ENCODE assay signal across 12 cellular contexts in genomic region chr12:118853634-118854033, GRCh38.
DNase-seq lines count a peak whose midpoint lies in the region; TF ChIP-seq lines count a peak whose summit lies in the region.
"Had no signal": no experiment of that assay in that cellular context is flagged by ENCODE, and none has a peak within 500 bp of the region (broad histone marks: within the 10 kb centered on the region; RNA-seq: fewer than 3 reads in every experiment).

No MANE protein-coding gene starts in this region.

- no peak overlapping the region for H2BK15ac ChIP-seq in mesenchymal stem cell (ENCODE audit: low read depth, poor library complexity, severe bottlenecking)
- no peak overlapping the region for H2BK15ac ChIP-seq in neuronal stem cell (ENCODE audit: low read length)

- H3K27ac Mint-ChIP-seq in HFFc6 = no peak overlapping the region
- H3K27ac Mint-ChIP-seq in nephron progenitor cell = no peak overlapping the region
- H3K27ac Mint-ChIP-seq: activated T-cell treated with anti-CD3 and anti-CD28 coated beads, Interleukin-2, amount 50 U/mL, for 72 hours had no signal

- no peak overlapping the region for H2BK120ac ChIP-seq in mesenchymal stem cell (ENCODE audit: low read depth, low read length)
- H2BK120ac ChIP-seq in neuronal stem cell (ENCODE audit: low read depth, low read length) = no peak overlapping the region

- H4K8ac ChIP-seq in mesenchymal stem cell (ENCODE audit: low read length) (no peak overlapping the region), neuronal stem cell (ENCODE audit: low read depth, low read length) (no peak overlapping the region)

- H3K18ac ChIP-seq in mesenchymal stem cell (ENCODE audit: low read depth in 1 of 2, low read length in 2 of 2) (no peak overlapping the region), neuronal stem cell (ENCODE audit: low read length) (no peak overlapping the region)

- H3K23ac ChIP-seq in mesenchymal stem cell (ENCODE audit: low read length in 2 of 2) (no peak overlapping the region), neuronal stem cell (ENCODE audit: low read depth, low read length, poor library complexity) (no peak overlapping the region)

- no peak overlapping the region for H3K27ac ChIP-seq in mesenchymal stem cell (ENCODE audit: low read length, poor library complexity, severe bottlenecking)
- H3K27ac ChIP-seq in neuronal stem cell (replicated peaks; ENCODE audit: low read length) = no peak overlapping the region

- H3K14ac ChIP-seq in mesenchymal stem cell (ENCODE audit: low read length in 2 of 2) (no peak overlapping the region), neuronal stem cell (ENCODE audit: low read length) (no peak overlapping the region)

- no peak overlapping the region for H3K4me3 Mint-ChIP-seq in HFFc6
- no peak overlapping the region for H3K4me3 Mint-ChIP-seq in nephron progenitor cell
- H3K4me3 Mint-ChIP-seq: activated T-cell treated with anti-CD3 and anti-CD28 coated beads, Interleukin-2, amount 50 U/mL, for 72 hours had no signal

- no peak overlapping the region for H3K4ac ChIP-seq in mesenchymal stem cell (ENCODE audit: low read depth in 1 of 2, low read length in 2 of 2)
- H3K4ac ChIP-seq in neuronal stem cell (ENCODE audit: low read length) = no peak overlapping the region

- no peak overlapping the region for H2AK5ac ChIP-seq in mesenchymal stem cell (ENCODE audit: low read length, severe bottlenecking)
- no peak overlapping the region for H2AK5ac ChIP-seq in neuronal stem cell (ENCODE audit: low read depth, low read length)

- H4K91ac ChIP-seq in mesenchymal stem cell (ENCODE audit: low read length) = no peak overlapping the region
- no peak overlapping the region for H4K91ac ChIP-seq in neuronal stem cell (ENCODE audit: low read depth, low read length, poor library complexity)

- H2BK12ac ChIP-seq in mesenchymal stem cell (ENCODE audit: low read length in 2 of 2) = no peak overlapping the region
- H2BK12ac ChIP-seq in neuronal stem cell (ENCODE audit: low read length) = no peak overlapping the region

- H3K4me1 ChIP-seq in mesenchymal stem cell (ENCODE audit: control insufficient read depth, insufficient read depth, low read depth, low read length) = no peaks in the 10 kb centered on the region
- H3K4me1 ChIP-seq in neuronal stem cell (ENCODE audit: control insufficient read depth in 2 of 2, insufficient read depth in 1 of 2, low read depth in 1 of 2, low read length in 2 of 2) = peaks cover 0 to 3% of the 10 kb centered on the region in 2 donors

- H3K9ac ChIP-seq in mesenchymal stem cell (ENCODE audit: low read length) = no peak overlapping the region
- no peak overlapping the region for H3K9ac ChIP-seq in neuronal stem cell (ENCODE audit: low read depth, low read length, poor library complexity)

- H3K79me1 ChIP-seq in mesenchymal stem cell (replicated peaks; ENCODE audit: low read length, poor library complexity, severe bottlenecking) = no peaks in the 10 kb centered on the region
- H3K79me1 ChIP-seq in neuronal stem cell (ENCODE audit: low read depth, low read length) = no peaks in the 10 kb centered on the region

- peak; percentile 77 for DNase-seq in NCI-H82 (lab: John Stamatoyannopoulos, UW)
- no peak for DNase-seq in NCI-H82 treated with DMSO at 0.1 percent for 48 hours (lab: John Stamatoyannopoulos, UW; ENCODE audit: unreplicated experiment)
- DNase-seq in HFFc6 = no peak
- DNase-seq in dermis blood vessel endothelial cell = peak; percentile 7
- DNase-seq in nephron progenitor cell = no peak
- no peak for DNase-seq in mesenchymal stem cell
- DNase-seq in activated gamma-delta T cell (lab: John Stamatoyannopoulos, UW) = no peak
- DNase-seq in neuronal stem cell (ENCODE audit: low spot score) = no peak
- DNase-seq: effector memory CD4-positive, alpha-beta T cell; GDM1; KBM-7 had no signal

- TF ChIP-seq CTCF in HFFc6 (IDR thresholded peaks at IDR 0.05) = peak; percentile 30; the same call in 1 of the 2 replicates
- peak; percentile 17 for TF ChIP-seq CTCF in nephron progenitor cell (IDR thresholded peaks at IDR 0.05)

- H3K4me1 Mint-ChIP-seq in HFFc6 (ENCODE audit: low read depth) (no peaks in the 10 kb centered on the region), nephron progenitor cell (no peaks in the 10 kb centered on the region)

- H3K36me3 ChIP-seq in mesenchymal stem cell (ENCODE audit: control insufficient read depth in 1 of 2, insufficient read depth in 2 of 2, low read depth in 1 of 2, low read length in 2 of 2) (no peaks in the 10 kb centered on the region), neuronal stem cell (replicated peaks in 1 of 2; ENCODE audit: control insufficient read depth in 2 of 2, insufficient read depth in 2 of 2, low read length in 2 of 2) (no peaks in the 10 kb centered on the region)

- 70% methylated on average over 4 of the region's 4 CpGs for WGBS in mesenchymal stem cell
- WGBS in neuronal stem cell (ENCODE audit: extremely low coverage in 2 of 2, insufficient read length in 2 of 2, insufficient replicate concordance in 1 of 2), 2 donors = no CpG with 5 or more reads among the region's 4 CpGs

- H3K27me3 Mint-ChIP-seq in HFFc6 (ENCODE audit: insufficient read depth) = peaks cover 1% of the 10 kb centered on the region; the same call in 1 of the 2 replicates
- H3K27me3 Mint-ChIP-seq in nephron progenitor cell (ENCODE audit: low read depth, poor library complexity) = peaks cover 35% of the 10 kb centered on the region

- H3K27me3 ChIP-seq in mesenchymal stem cell (ENCODE audit: control insufficient read depth in 1 of 2, insufficient read depth in 1 of 2, low read length in 2 of 2) (no peaks in the 10 kb centered on the region), neuronal stem cell (ENCODE audit: control insufficient read depth in 3 of 3, insufficient read depth in 3 of 3, low read depth in 1 of 3, low read length in 3 of 3) (no peaks in the 10 kb centered on the region)

- no peak overlapping the region for H3K4me2 ChIP-seq in mesenchymal stem cell (ENCODE audit: low read length, poor library complexity, severe bottlenecking)
- no peak overlapping the region for H3K4me2 ChIP-seq in neuronal stem cell (ENCODE audit: insufficient read depth, low read length, poor library complexity, severe bottlenecking)

- H3K36me3 Mint-ChIP-seq in HFFc6 (ENCODE audit: low read depth) = no peaks in the 10 kb centered on the region
- no peaks in the 10 kb centered on the region for H3K36me3 Mint-ChIP-seq in nephron progenitor cell (ENCODE audit: low read depth)

- no peak overlapping the region for H3K4me3 ChIP-seq in mesenchymal stem cell (ENCODE audit: insufficient read depth in 1 of 2, low read depth in 1 of 2, low read length in 2 of 2)
- no peak overlapping the region for H3K4me3 ChIP-seq in neuronal stem cell (ENCODE audit: low read length in 2 of 2)

- H2AFZ ChIP-seq in mesenchymal stem cell (ENCODE audit: low read depth, low read length) (no peak overlapping the region), neuronal stem cell (ENCODE audit: low read length) (no peak overlapping the region)

- H3K9me3 ChIP-seq in mesenchymal stem cell (ENCODE audit: control insufficient read depth, low read length) (no peaks in the 10 kb centered on the region), neuronal stem cell (replicated peaks in 1 of 2; ENCODE audit: control insufficient read depth in 2 of 2, insufficient read depth in 1 of 2, low read depth in 1 of 2, low read length in 2 of 2) (no peaks in the 10 kb centered on the region)

- H2BK5ac ChIP-seq in mesenchymal stem cell (ENCODE audit: low read depth, low read length, poor library complexity, severe bottlenecking) = no peak overlapping the region
- H2BK5ac ChIP-seq in neuronal stem cell (ENCODE audit: low read length) = no peak overlapping the region

- H3K9me3 Mint-ChIP-seq in HFFc6 (peaks cover 24% of the 10 kb centered on the region), nephron progenitor cell (no peaks in the 10 kb centered on the region)

Comparison
In these comparisons a context has a peak if more than half of its experiments do, and no peak if none do; other contexts are left out.
1. DNase-seq: peak in NCI-H82 (single experiment) and dermis blood vessel endothelial cell (single experiment); none in NCI-H82 treated with DMSO at 0.1 percent for 48 hours (single experiment), HFFc6 (single experiment), nephron progenitor cell (single experiment), mesenchymal stem cell (single experiment), activated gamma-delta T cell (single experiment) and neuronal stem cell (single experiment).